Comparison of ENCODE assay signal across 1 cellular context in genomic region chr2:74373189-74373588, GRCh38.
TF ChIP-seq lines count a peak whose summit lies in the region.

No MANE protein-coding gene starts in this region.

TF ChIP-seq in H1, 55 proteins besides CTCF, POLR2A, EP300 and RAD21 (continued from another document):
- TF ChIP-seq ZNF274 (IDR thresholded peaks at IDR 0.05; ENCODE audit: borderline replicate concordance, extremely low read depth, low read length) (no peak), SP1 (IDR thresholded peaks at IDR 0.05; ENCODE audit: low read depth, low read length) (no peak), CHD2 (IDR thresholded peaks at IDR 0.05; ENCODE audit: low read length) (no peak), RFX5 (IDR thresholded peaks at IDR 0.05; ENCODE audit: borderline replicate concordance, low read depth, low read length) (no peak), POU5F1 (IDR thresholded peaks at IDR 0.05; ENCODE audit: low read depth, low read length) (no peak), MAFK (IDR thresholded peaks at IDR 0.05; ENCODE audit: low read depth, low read length) (no peak), TAF7 (optimal IDR thresholded peaks at IDR 0.05; ENCODE audit: borderline replicate concordance, low read depth, low read length) (no peak), EZH2 (IDR thresholded peaks at IDR 0.05; ENCODE audit: low read depth, low read length, severe bottlenecking) (no peak), CTBP2 (IDR thresholded peaks at IDR 0.05; ENCODE audit: borderline replicate concordance, insufficient read depth, insufficient read length, low read length) (no peak)
TF ChIP-seq in H1: peak in this region for 0.
